ENCODE assay signal across 8 cellular contexts in the genomic region with DNA sequence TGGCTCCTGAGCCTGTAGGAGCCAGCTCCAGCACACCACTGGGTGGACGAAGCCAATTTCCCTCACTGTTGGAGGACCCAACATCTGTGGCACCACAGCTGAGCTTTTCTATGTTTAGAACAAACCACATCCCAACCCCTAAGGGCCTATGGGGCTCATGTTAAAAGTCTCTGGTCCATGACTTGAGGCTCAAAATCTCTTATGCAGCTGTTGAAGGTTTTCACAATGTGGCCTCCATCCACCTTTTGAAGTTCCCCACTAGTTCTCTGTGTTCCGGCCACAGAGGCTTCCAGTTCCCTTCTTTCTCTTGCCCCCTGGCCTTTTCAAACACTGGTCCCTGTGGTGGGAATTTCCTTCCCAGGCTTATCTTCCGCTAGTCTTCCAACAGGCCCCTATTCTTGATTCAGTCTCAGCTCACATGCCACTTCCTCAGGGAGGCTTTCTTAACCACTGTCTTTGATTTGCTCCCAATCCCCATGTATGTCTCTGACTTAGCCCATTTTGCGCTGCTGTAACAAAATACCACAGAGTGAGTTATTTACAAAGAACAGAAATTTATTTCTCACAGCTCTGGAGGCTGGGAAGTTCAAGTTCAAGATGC. TPM values are rescaled to one million over a fixed set of nuclear protein-coding genes. Genes with fewer than 3 reads are reported as not detected.
DNase-seq lines count a peak whose midpoint lies in the region; ATAC-seq, FAIRE-seq and TF ChIP-seq lines count a peak whose summit lies in the region.

No MANE protein-coding gene starts in this region.

- peaks cover 46% of the 10 kb centered on the region for H3K4me1 Mint-ChIP-seq in activated naive CD8-positive, alpha-beta T cell treated with anti-CD3 and anti-CD28 coated beads, Interleukin-2, amount 10 ng/mL, durations not matched to agents 7 days and 5 days
- H3K4me1 Mint-ChIP-seq in immature natural killer cell, result peaks cover 13 to 27% of the 10 kb centered on the region in 2 donors

- peak; percentile 86 for DNase-seq in GM12864 (ENCODE audit: low read depth)
- DNase-seq in activated naive CD8-positive, alpha-beta T cell treated with anti-CD3 and anti-CD28 coated beads, Interleukin-2, amount 10 ng/mL, durations not matched to agents 7 days and 5 days, result no peak
- DNase-seq in kidney, result no peak
- no peak for DNase-seq in immature natural killer cell
- DNase-seq in NK-92 treated with Interleukin-12 subunit alpha and Interleukin-12 subunit beta, amount 100 ng/mL, for 24 hours (lab: John Stamatoyannopoulos, UW), result no peak
- no peak for DNase-seq in ovary

- H3K4me3 ChIP-seq in GM12864 (ENCODE audit: low read depth, low read length) (no peak overlapping the region), kidney (ENCODE audit: low read length in 2 of 2) (no peak overlapping the region), ovary (no peak overlapping the region)

- H3K36me3 Mint-ChIP-seq in activated naive CD8-positive, alpha-beta T cell treated with anti-CD3 and anti-CD28 coated beads, Interleukin-2, amount 10 ng/mL, durations not matched to agents 7 days and 5 days, result peaks cover 2% of the 10 kb centered on the region
- H3K36me3 Mint-ChIP-seq in immature natural killer cell, result no peaks in the 10 kb centered on the region

- TF ChIP-seq CTCF in GM12864 (IDR thresholded peaks at IDR 0.05; ENCODE audit: low read depth, low read length, missing control alignments) (no peak), kidney (IDR thresholded peaks at IDR 0.05; ENCODE audit: borderline replicate concordance, extremely low read depth, insufficient read depth) (no peak), ovary (IDR thresholded peaks at IDR 0.05) (no peak)

- ATAC-seq in GM21381 (IDR thresholded peaks at IDR 0.05; ENCODE audit: unreplicated experiment) (peak; percentile 46), HG03520 (IDR thresholded peaks at IDR 0.05; ENCODE audit: unreplicated experiment) (peak; percentile 45)
- ATAC-seq in activated naive CD8-positive, alpha-beta T cell treated with anti-CD3 and anti-CD28 coated beads, Interleukin-2, amount 10 ng/mL, durations not matched to agents 7 days and 5 days (ENCODE audit: low read depth), result no peak

- H3K27ac Mint-ChIP-seq in activated naive CD8-positive, alpha-beta T cell treated with anti-CD3 and anti-CD28 coated beads, Interleukin-2, amount 10 ng/mL, durations not matched to agents 7 days and 5 days, result peak overlapping the region; percentile 46
- H3K27ac Mint-ChIP-seq in immature natural killer cell, result peak overlapping the region in 3 of 6 donors; percentile 2 to 85 (median 83)

- 92 to 94% (median 92%) methylated on average over 4 of the region's 4 CpGs for WGBS in ovary, 3 donors

- FAIRE-seq in kidney (lab: Jason Lieb, UNC), result no peak

- no peak overlapping the region for H3K27ac ChIP-seq in kidney (ENCODE audit: low read depth in 2 of 2, low read length in 2 of 2)
- H3K27ac ChIP-seq in ovary, result no peak overlapping the region

- no peaks in the 10 kb centered on the region for H3K9me3 ChIP-seq in kidney (ENCODE audit: control insufficient read depth in 1 of 2, low read length in 2 of 2)
- H3K9me3 ChIP-seq in ovary, result no peaks in the 10 kb centered on the region

- no peaks in the 10 kb centered on the region for H3K27me3 ChIP-seq in ovary

- intact Hi-C loops in kidney (cut with DNase I), result no loop called here
- intact Hi-C loops in ovary (cut with DNase I), result loop anchor here in 1 of 4 donors (10.0 kb wide), 1 partner anchor 444 kb away; no protein-coding TSS in a partner anchor

- peaks cover 1% of the 10 kb centered on the region for H3K27me3 Mint-ChIP-seq in activated naive CD8-positive, alpha-beta T cell treated with anti-CD3 and anti-CD28 coated beads, Interleukin-2, amount 10 ng/mL, durations not matched to agents 7 days and 5 days
- H3K27me3 Mint-ChIP-seq in immature natural killer cell (ENCODE audit: low read depth in 3 of 3), result peaks cover 12 to 20% (median 20%) of the 10 kb centered on the region in 3 donors

- H3K9ac ChIP-seq in kidney (ENCODE audit: low read length in 2 of 2), result no peak overlapping the region

- POLR2A ChIA-PET in activated naive CD8-positive, alpha-beta T cell treated with anti-CD3 and anti-CD28 coated beads, Interleukin-2, amount 10 ng/mL, durations not matched to agents 7 days and 5 days (lab: Charles Lee), result interaction anchor here (0.6 to 1.4 kb wide), 2 partner anchors 449 to 451 kb away, joined by 3 to 5 read pairs; no protein-coding TSS in a partner anchor

- H3K4me1 ChIP-seq in kidney (ENCODE audit: control insufficient read depth in 1 of 2, insufficient read depth in 1 of 2, low read depth in 1 of 2, low read length in 2 of 2), result peaks cover 0 to 4% of the 10 kb centered on the region in 2 donors
- H3K4me1 ChIP-seq in ovary (ENCODE audit: insufficient read depth), result no peaks in the 10 kb centered on the region

- no peak for TF ChIP-seq POLR2A in ovary (IDR thresholded peaks at IDR 0.05)

- H3K4me3 Mint-ChIP-seq in activated naive CD8-positive, alpha-beta T cell treated with anti-CD3 and anti-CD28 coated beads, Interleukin-2, amount 10 ng/mL, durations not matched to agents 7 days and 5 days, result peak overlapping the region; percentile 20
- peak overlapping the region in 1 of 5 donors; percentile 89 for H3K4me3 Mint-ChIP-seq in immature natural killer cell

- TF ChIP-seq EP300 in ovary (IDR thresholded peaks at IDR 0.05), result no peak

- H3K9me3 Mint-ChIP-seq in activated naive CD8-positive, alpha-beta T cell treated with anti-CD3 and anti-CD28 coated beads, Interleukin-2, amount 10 ng/mL, durations not matched to agents 7 days and 5 days, result peaks cover 3% of the 10 kb centered on the region
- peaks cover 0 to 2% (median 0%) of the 10 kb centered on the region in 6 donors for H3K9me3 Mint-ChIP-seq in immature natural killer cell

- H3K36me3 ChIP-seq in kidney (ENCODE audit: control insufficient read depth in 1 of 2, insufficient read depth in 2 of 2, low read length in 2 of 2) (no peaks in the 10 kb centered on the region), ovary (no peaks in the 10 kb centered on the region)

RNA-seq across cellular contexts. Expression of gene IFNLR1, which starts 4.0 kb away (rescaled TPM):
- total RNA-seq in activated naive CD8-positive, alpha-beta T cell treated with anti-CD3 and anti-CD28 coated beads, Interleukin-2, amount 10 ng/mL, durations not matched to agents 7 days and 5 days, result 1 to 10 TPM; 6.2 to 7.9 TPM
- 4.8 TPM for total RNA-seq in kidney
- polyA plus RNA-seq in kidney (ENCODE audit: insufficient read depth, low read depth, low replicate concordance), result 1.6 TPM
- under 1 TPM in 1 of 3 donors, not detected in 2; 0.42 TPM for polyA plus RNA-seq in immature natural killer cell
- total RNA-seq in ovary, result 1 to 10 TPM; 1.1 to 2.8 (median 2.0) TPM
- under 1 TPM; 0.40 to 0.42 TPM for polyA plus RNA-seq in ovary

RNA-seq across cellular contexts. Expression of gene IL22RA1, which starts 48.1 kb away (rescaled TPM):
- total RNA-seq in activated naive CD8-positive, alpha-beta T cell treated with anti-CD3 and anti-CD28 coated beads, Interleukin-2, amount 10 ng/mL, durations not matched to agents 7 days and 5 days, result under 1 TPM in 1 of 2 experiments, not detected in 1; 0.11 TPM
- total RNA-seq in kidney (1.4 TPM), ovary (under 1 TPM in 6 of 7 donors, not detected in 1; 0.07 to 0.74 (median 0.38) TPM)
- polyA plus RNA-seq in kidney (ENCODE audit: insufficient read depth, low read depth, low replicate concordance) (1.4 TPM), immature natural killer cell (not detected), ovary (1 to 10 TPM in 1 of 2 donors, under 1 TPM in 1; 0.16 to 1.5 TPM)
